In the genomic region with DNA sequence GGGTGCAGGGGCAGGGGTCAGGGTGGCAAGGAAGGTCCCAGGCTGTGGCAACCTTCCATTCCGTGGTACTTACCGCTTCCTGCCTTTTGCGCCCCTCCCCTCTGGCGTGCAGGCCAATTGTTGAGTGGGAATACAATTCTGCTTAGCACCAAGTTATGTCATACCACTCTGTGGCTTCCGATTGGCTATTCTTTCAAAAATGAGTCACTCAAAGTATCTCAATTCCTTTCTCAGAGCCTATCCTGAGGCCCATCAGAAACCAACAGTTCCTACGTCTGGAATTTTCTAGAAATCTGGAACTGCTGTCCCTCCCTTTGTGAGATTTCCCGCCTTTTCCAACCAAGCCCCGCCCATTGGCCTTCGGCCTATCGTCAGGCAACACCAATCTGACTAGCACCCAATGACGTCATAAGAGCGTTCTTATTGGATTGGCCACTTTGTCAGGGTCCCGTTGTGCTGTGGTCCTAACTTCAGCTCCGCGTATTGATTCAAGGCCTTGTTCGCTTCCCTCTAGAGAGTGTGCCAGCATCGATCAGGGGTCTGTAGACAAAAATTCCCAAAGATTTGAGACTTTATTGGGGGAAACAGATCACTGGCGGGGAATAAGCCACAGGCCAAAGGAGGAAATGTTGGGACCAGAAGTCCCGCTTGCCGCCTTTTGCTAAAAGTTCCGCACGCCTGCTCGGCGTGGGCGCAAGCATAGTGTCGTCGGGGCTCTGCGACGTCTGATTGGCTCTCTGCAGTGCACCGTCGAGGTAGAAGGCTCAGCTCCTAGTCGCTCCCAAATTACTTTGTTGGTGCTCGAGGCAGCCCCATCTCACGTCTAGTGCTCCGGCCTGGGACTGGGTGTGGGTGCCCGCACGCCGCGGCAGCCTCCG, we compare ENCODE assay signal across 7 cellular contexts. TPM values are rescaled to one million over a fixed set of nuclear protein-coding genes. Genes with fewer than 3 reads are reported as not detected.
DNase-seq lines count a peak whose midpoint lies in the region; ATAC-seq, FAIRE-seq and TF ChIP-seq lines count a peak whose summit lies in the region.

No MANE protein-coding gene starts in this region.

- TF ChIP-seq CTCF in WERI-Rb-1 (IDR thresholded peaks at IDR 0.05; ENCODE audit: low read depth, low read length) (no peak), breast epithelium (IDR thresholded peaks at IDR 0.05) (no peak), keratinocyte (optimal IDR thresholded peaks at IDR 0.05 in 1 of 3, IDR thresholded peaks at IDR 0.05 in 1 of 3, conservative IDR thresholded peaks at IDR 0.05 in 1 of 3; ENCODE audit: extremely low read depth in 1 of 3, insufficient read depth in 2 of 3, low read length in 3 of 3) (no peak)

- peak; percentile 99 for FAIRE-seq in GM12891 (lab: Jason Lieb, UNC)
- FAIRE-seq in keratinocyte (lab: Jason Lieb, UNC) = peak; percentile 98

- intact Hi-C loops in breast epithelium (cut with DNase I; ENCODE audit: low total_unique reads) = no loop called here

- H3K36me3 ChIP-seq in WERI-Rb-1 (no peaks in the 10 kb centered on the region), breast epithelium (no peaks in the 10 kb centered on the region), keratinocyte (ENCODE audit: control insufficient read depth in 2 of 2, extremely low read depth in 1 of 2, insufficient read depth in 2 of 2, low read length in 2 of 2) (no peaks in the 10 kb centered on the region)

- H3K9me3 ChIP-seq in WERI-Rb-1 (ENCODE audit: severe bottlenecking) = no peaks in the 10 kb centered on the region
- H3K9me3 ChIP-seq in breast epithelium = no peaks in the 10 kb centered on the region
- H3K9me3 ChIP-seq in keratinocyte (ENCODE audit: control insufficient read depth, low read depth, low read length) = no peaks in the 10 kb centered on the region

- dilution Hi-C loops in keratinocyte (cut with MboI; ENCODE audit: extremely low pct_ligation_motif_present, low sequenced_read_pairs) = no loop called here

- H3K9me1 ChIP-seq in keratinocyte (ENCODE audit: control insufficient read depth, extremely low read depth, insufficient read depth, low read length) = no peaks in the 10 kb centered on the region

- H3K4me3 ChIP-seq in WERI-Rb-1 (ENCODE audit: low read depth, low read length) (no peak overlapping the region), breast epithelium (peak overlapping the region in 1 of 3 donors; percentile 44), keratinocyte (ENCODE audit: control insufficient read depth in 2 of 3, extremely low read depth in 1 of 3, insufficient read depth in 2 of 3, low read depth in 1 of 3, low read length in 3 of 3) (no peak overlapping the region)

- no peaks in the 10 kb centered on the region for H4K20me1 ChIP-seq in keratinocyte (ENCODE audit: control insufficient read depth, extremely low read depth, insufficient read depth, low read length)

- no peak overlapping the region for H3K9ac ChIP-seq in keratinocyte (ENCODE audit: control insufficient read depth, extremely low read depth, insufficient read depth, low read length)

- H3K27ac ChIP-seq in WERI-Rb-1 (peak overlapping the region; percentile 71), breast epithelium (peak overlapping the region; percentile 10 to 51), keratinocyte (ENCODE audit: control insufficient read depth, insufficient read depth, low read length) (no peak overlapping the region)

- peak; percentile 98 for DNase-seq in GM12891 (ENCODE audit: insufficient read length, low spot score)
- peak; percentile 86 to 95 for DNase-seq in NCI-H1930 (lab: John Stamatoyannopoulos, UW)
- peak; percentile 92 for DNase-seq in WERI-Rb-1
- peak in 1 of 2 donors; percentile 83 for DNase-seq in breast epithelium (ENCODE audit: low spot score in 2 of 2)
- no peak for DNase-seq in keratinocyte (ENCODE audit: low read depth, low spot score)
- DNase-seq in stimulated activated CD4-positive, alpha-beta T cell treated with anti-CD3 and anti-CD28 coated beads, Interleukin-2, amount 100 ng/mL, for 24 hours = peak; percentile 85 to 88

- H3K4me1 ChIP-seq in breast epithelium (no peaks in the 10 kb centered on the region), keratinocyte (ENCODE audit: control insufficient read depth, extremely low read depth, insufficient read depth, low read length) (peaks cover 4% of the 10 kb centered on the region)

- H3K27me3 ChIP-seq in WERI-Rb-1 (ENCODE audit: insufficient read depth, low read depth, severe bottlenecking) (no peaks in the 10 kb centered on the region), breast epithelium (no peaks in the 10 kb centered on the region), keratinocyte (ENCODE audit: control insufficient read depth, extremely low read depth, insufficient read depth, low read length) (no peaks in the 10 kb centered on the region)

- H3K4me2 ChIP-seq in keratinocyte (ENCODE audit: control insufficient read depth, extremely low read depth, insufficient read depth, low read depth, low read length) = peak overlapping the region; percentile 1

- H2AFZ ChIP-seq in keratinocyte (ENCODE audit: control insufficient read depth, low read length) = no peak overlapping the region

- no peaks in the 10 kb centered on the region for H3K79me2 ChIP-seq in keratinocyte (ENCODE audit: control insufficient read depth, insufficient read depth, low read length)

- peak; percentile 76 for ATAC-seq in HG02610 (IDR thresholded peaks at IDR 0.05; ENCODE audit: unreplicated experiment)

- no peak for TF ChIP-seq POLR2A in GM12891 (IDR thresholded peaks at IDR 0.05; ENCODE audit: low read depth, low read length)
- no peak for TF ChIP-seq POLR2A in breast epithelium (IDR thresholded peaks at IDR 0.05)

TF ChIP-seq in GM12891, 5 proteins besides CTCF, POLR2A, EP300 and RAD21:
- TF ChIP-seq TAF1 (IDR thresholded peaks at IDR 0.05; ENCODE audit: low read depth, low read length) = no peak
- TF ChIP-seq POLR2AphosphoS5 (IDR thresholded peaks at IDR 0.05; ENCODE audit: low read depth, low read length) = no peak
- TF ChIP-seq SPI1 (IDR thresholded peaks at IDR 0.05; ENCODE audit: low read depth, low read length) = no peak
- no peak for TF ChIP-seq POU2F2 (IDR thresholded peaks at IDR 0.05; ENCODE audit: low read depth, low read length)
- no peak for TF ChIP-seq PAX5 (IDR thresholded peaks at IDR 0.05; ENCODE audit: insufficient read depth, low read length, severe bottlenecking)

RNA-seq across cellular contexts. Expression of gene NTN5, which starts 11.7 kb away (rescaled TPM):
- 0.04 TPM for polyA plus RNA-seq in GM12891 (2012; ENCODE audit: low read depth, missing spikeins)
- total RNA-seq in breast epithelium = 1 to 10 TPM in 2 of 3 donors, under 1 TPM in 1; 0.64 to 2.9 (median 2.6) TPM
- 0.07 to 0.19 TPM (median 0.07 TPM) in 3 replicates for polyA plus RNA-seq in keratinocyte
- not detected for polyA plus RNA-seq in keratinocyte (2011; ENCODE audit: low read depth)
- polyA plus RNA-seq in keratinocyte (2011; cell fraction: cytosol; rRNA removed) = 0.08 TPM in 1 of 2 replicates, not detected in the other
- 0.88 and 1.7 TPM in 2 replicates for polyA plus RNA-seq in keratinocyte (2011; cell fraction: nucleus; rRNA removed)
- 0.11 and 0.51 TPM in 2 replicates for polyA plus RNA-seq in keratinocyte (2012; ENCODE audit: low replicate concordance)
- polyA minus RNA-seq in keratinocyte = 0.06 to 0.36 TPM in 2 of 3 replicates, not detected in the other
- not detected for polyA minus RNA-seq in keratinocyte (2011; cell fraction: cytosol; rRNA and poly(A)+ RNA removed)
- not detected in 2 replicates for polyA minus RNA-seq in keratinocyte (2011; cell fraction: nucleus; rRNA and poly(A)+ RNA removed)

RNA-seq across cellular contexts. Expression of gene CA11, which starts 15.1 kb away (rescaled TPM):
- polyA plus RNA-seq in GM12891 (2012; ENCODE audit: low read depth, missing spikeins) = 9.8 TPM
- total RNA-seq in breast epithelium = 10 to 100 TPM in 1 of 3 donors, 1 to 10 TPM in 2; 2.2 to 14.2 (median 9.8) TPM
- polyA plus RNA-seq in keratinocyte = 1.6 to 3.9 TPM (median 1.7 TPM) in 3 replicates
- 1.6 TPM for polyA plus RNA-seq in keratinocyte (2011; ENCODE audit: low read depth)
- polyA plus RNA-seq in keratinocyte (2011; cell fraction: cytosol; rRNA removed) = 2.2 and 3.1 TPM in 2 replicates
- 2.3 and 3.2 TPM in 2 replicates for polyA plus RNA-seq in keratinocyte (2011; cell fraction: nucleus; rRNA removed)
- polyA plus RNA-seq in keratinocyte (2012; ENCODE audit: low replicate concordance) = 7.9 and 10.6 TPM in 2 replicates
- polyA minus RNA-seq in keratinocyte = 0.64 to 4.7 TPM (median 2.9 TPM) in 3 replicates
- polyA minus RNA-seq in keratinocyte (2011; cell fraction: cytosol; rRNA and poly(A)+ RNA removed) = 3.1 TPM
- polyA minus RNA-seq in keratinocyte (2011; cell fraction: nucleus; rRNA and poly(A)+ RNA removed) = 1.8 and 5.6 TPM in 2 replicates

RNA-seq across cellular contexts. Expression of gene DBP, which starts 23.9 kb away (rescaled TPM):
- 6.5 TPM for polyA plus RNA-seq in GM12891 (2012; ENCODE audit: low read depth, missing spikeins)
- total RNA-seq in breast epithelium = 10 to 100 TPM in 1 of 3 donors, 1 to 10 TPM in 2; 3.9 to 10.8 (median 5.0) TPM
- polyA plus RNA-seq in keratinocyte = 0.79 to 2.0 TPM (median 1.0 TPM) in 3 replicates
- polyA plus RNA-seq in keratinocyte (2011; ENCODE audit: low read depth) = 19.6 TPM
- polyA plus RNA-seq in keratinocyte (2011; cell fraction: cytosol; rRNA removed) = 0.47 and 1.4 TPM in 2 replicates
- polyA plus RNA-seq in keratinocyte (2011; cell fraction: nucleus; rRNA removed) = 1.0 and 1.6 TPM in 2 replicates
- polyA plus RNA-seq in keratinocyte (2012; ENCODE audit: low replicate concordance) = 1.7 and 10.8 TPM in 2 replicates
- 0.53 to 2.1 TPM (median 1.0 TPM) in 3 replicates for polyA minus RNA-seq in keratinocyte
- 2.9 TPM for polyA minus RNA-seq in keratinocyte (2011; cell fraction: cytosol; rRNA and poly(A)+ RNA removed)
- 0.42 and 1.3 TPM in 2 replicates for polyA minus RNA-seq in keratinocyte (2011; cell fraction: nucleus; rRNA and poly(A)+ RNA removed)

RNA-seq across cellular contexts. Expression of gene FUT2, which starts 34.7 kb away (rescaled TPM):
- 0.17 TPM for polyA plus RNA-seq in GM12891 (2012; ENCODE audit: low read depth, missing spikeins)
- 1 to 10 TPM in 2 of 3 donors, not detected in 1; 2.6 to 5.9 TPM for total RNA-seq in breast epithelium
- 2.3 to 4.0 TPM (median 3.7 TPM) in 3 replicates for polyA plus RNA-seq in keratinocyte
- polyA plus RNA-seq in keratinocyte (2011; ENCODE audit: low read depth) = 0.39 TPM
- polyA plus RNA-seq in keratinocyte (2011; cell fraction: cytosol; rRNA removed) = 2.5 and 2.8 TPM in 2 replicates
- polyA plus RNA-seq in keratinocyte (2011; cell fraction: nucleus; rRNA removed) = 8.3 and 8.5 TPM in 2 replicates
- 4.2 and 4.4 TPM in 2 replicates for polyA plus RNA-seq in keratinocyte (2012; ENCODE audit: low replicate concordance)
- 3.7 to 4.8 TPM (median 4.5 TPM) in 3 replicates for polyA minus RNA-seq in keratinocyte
- 7.1 TPM for polyA minus RNA-seq in keratinocyte (2011; cell fraction: cytosol; rRNA and poly(A)+ RNA removed)
- polyA minus RNA-seq in keratinocyte (2011; cell fraction: nucleus; rRNA and poly(A)+ RNA removed) = 10.2 and 10.8 TPM in 2 replicates

RNA-seq across cellular contexts. Expression of gene SPHK2, which starts 41.8 kb away (rescaled TPM):
- 12.4 TPM for polyA plus RNA-seq in GM12891 (2012; ENCODE audit: low read depth, missing spikeins)
- total RNA-seq in breast epithelium = 10 to 100 TPM in 2 of 3 donors, 1 to 10 TPM in 1; 7.4 to 10.8 (median 10.5) TPM
- 2.8 to 3.8 TPM (median 3.4 TPM) in 3 replicates for polyA plus RNA-seq in keratinocyte
- 1.1 TPM for polyA plus RNA-seq in keratinocyte (2011; ENCODE audit: low read depth)
- polyA plus RNA-seq in keratinocyte (2011; cell fraction: cytosol; rRNA removed) = 1.6 and 4.5 TPM in 2 replicates
- polyA plus RNA-seq in keratinocyte (2011; cell fraction: nucleus; rRNA removed) = 8.2 and 10.9 TPM in 2 replicates
- 2.2 and 6.7 TPM in 2 replicates for polyA plus RNA-seq in keratinocyte (2012; ENCODE audit: low replicate concordance)
- 4.0 to 7.1 TPM (median 4.4 TPM) in 3 replicates for polyA minus RNA-seq in keratinocyte
- polyA minus RNA-seq in keratinocyte (2011; cell fraction: cytosol; rRNA and poly(A)+ RNA removed) = 5.8 TPM
- 5.1 and 5.2 TPM in 2 replicates for polyA minus RNA-seq in keratinocyte (2011; cell fraction: nucleus; rRNA and poly(A)+ RNA removed)
